8 cellular contexts compared by ENCODE assay signal in the genomic region with DNA sequence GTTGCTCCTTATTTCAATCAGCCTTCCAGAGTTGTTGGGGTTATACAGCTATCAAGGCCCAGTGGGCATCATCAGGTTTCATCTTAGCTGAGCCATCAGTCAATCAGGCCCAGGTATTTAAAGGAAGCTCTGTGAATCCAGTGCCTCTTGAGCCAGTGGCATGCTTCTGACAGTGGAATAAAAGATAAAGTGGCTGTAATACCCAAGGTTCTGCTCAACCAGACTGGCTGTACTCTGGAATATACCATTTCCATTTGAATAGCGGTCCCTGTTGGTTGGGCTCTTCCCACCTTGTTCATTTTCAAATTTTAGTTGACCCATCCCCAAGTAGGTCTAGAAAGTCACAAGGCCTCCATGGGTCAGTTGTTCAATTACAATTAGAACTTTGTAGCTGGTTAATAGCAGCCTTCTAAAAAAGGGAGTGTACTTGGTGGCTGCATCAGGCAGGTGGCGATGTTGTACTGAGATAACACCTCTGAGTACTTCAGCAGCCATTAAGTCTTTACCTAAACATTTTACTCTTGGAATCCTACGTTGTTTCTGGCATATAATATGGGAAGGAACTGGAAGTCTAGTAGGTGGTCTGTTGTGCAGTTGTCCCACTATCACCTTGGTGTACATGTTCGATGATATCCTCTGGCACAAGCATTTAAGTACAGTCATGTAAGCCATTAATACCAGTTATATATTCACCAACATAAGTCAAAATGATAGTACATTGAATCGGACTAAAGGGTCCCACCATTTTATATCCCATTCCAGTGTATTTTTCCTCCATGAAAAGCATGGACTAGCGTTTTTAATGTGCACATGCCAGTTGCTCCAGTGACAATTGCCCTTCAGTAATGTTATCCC.
DNase-seq lines count a peak whose midpoint lies in the region; ATAC-seq and TF ChIP-seq lines count a peak whose summit lies in the region.

No MANE protein-coding gene starts in this region.

- 57 to 59% (median 58%) methylated on average over 6 of the region's 6 CpGs for WGBS in psoas muscle, 3 donors

- no peak overlapping the region for H3K27ac Mint-ChIP-seq in CD8-positive, alpha-beta memory T cell

- intact Hi-C loops in psoas muscle (cut with DNase I): no loop called here

- ATAC-seq in psoas muscle: peak in 1 of 4 donors; percentile 45
- no peak for ATAC-seq in GM18519 (IDR thresholded peaks at IDR 0.05; ENCODE audit: low FRiP score, unreplicated experiment)

- peaks cover 10 to 15% (median 13%) of the 10 kb centered on the region in 5 donors for H3K9me3 Mint-ChIP-seq in CD8-positive, alpha-beta memory T cell

- POLR2A ChIA-PET in CD8-positive, alpha-beta memory T cell (lab: Charles Lee): no interaction called here

- H3K27me3 Mint-ChIP-seq in CD8-positive, alpha-beta memory T cell: no peaks in the 10 kb centered on the region

- no peaks in the 10 kb centered on the region for H3K4me1 ChIP-seq in CD8-positive, alpha-beta memory T cell (ENCODE audit: insufficient read depth, low read length)
- no peaks in the 10 kb centered on the region for H3K4me1 ChIP-seq in psoas muscle

- TF ChIP-seq CTCF in fibroblast of the aortic adventitia (IDR thresholded peaks at IDR 0.05; ENCODE audit: insufficient read depth, low read length) (peak; percentile 68), psoas muscle (IDR thresholded peaks at IDR 0.05) (peak; percentile 48)

- H3K9me3 ChIP-seq in CD8-positive, alpha-beta memory T cell (ENCODE audit: low read length): no peaks in the 10 kb centered on the region
- H3K9me3 ChIP-seq in psoas muscle: no peaks in the 10 kb centered on the region

- H3K4me1 Mint-ChIP-seq in CD8-positive, alpha-beta memory T cell: peaks cover 0 to 4% (median 3%) of the 10 kb centered on the region in 3 donors

- no peaks in the 10 kb centered on the region for H3K27me3 ChIP-seq in CD8-positive, alpha-beta memory T cell (ENCODE audit: insufficient read depth, low read length, poor library complexity, severe bottlenecking)
- no peaks in the 10 kb centered on the region for H3K27me3 ChIP-seq in H7 (ENCODE audit: control insufficient read depth, insufficient read depth, low read length)
- no peaks in the 10 kb centered on the region for H3K27me3 ChIP-seq in psoas muscle (ENCODE audit: insufficient read depth in 3 of 3, low read length in 2 of 3)

- CTCF ChIA-PET in CD8-positive, alpha-beta memory T cell (lab: Charles Lee): interaction anchor here (0.8 to 2.0 kb wide), 5 partner anchors 251 to 438 kb away, joined by 3 to 6 read pairs (median 3); no protein-coding TSS in a partner anchor

- H3K36me3 ChIP-seq in CD8-positive, alpha-beta memory T cell (ENCODE audit: insufficient read depth, low read length): no peaks in the 10 kb centered on the region
- H3K36me3 ChIP-seq in H7 (replicated peaks; ENCODE audit: control insufficient read depth, insufficient read depth, low read length) (no peaks in the 10 kb centered on the region), psoas muscle (ENCODE audit: insufficient read depth in 1 of 2, low read depth in 1 of 2) (no peaks in the 10 kb centered on the region)

- DNase-seq in CD8-positive, alpha-beta memory T cell: peak; percentile 9 to 51 (median 16)
- DNase-seq in H7: peak; percentile 51
- DNase-seq in NCI-H510A treated with DMSO at 0.1 percent for 48 hours (lab: John Stamatoyannopoulos, UW): peak; percentile 72
- peak; percentile 4 to 8 for DNase-seq in activated CD4-positive, alpha-beta T cell treated with anti-CD3 and anti-CD28 coated beads, Interleukin-2, amount 50 U/mL, for 4 hours
- DNase-seq in fibroblast of the aortic adventitia (ENCODE audit: low read depth): peak; percentile 70
- no peak for DNase-seq in psoas muscle
- no peak for DNase-seq in activated CD4-positive, CD25-positive, alpha-beta regulatory T cell treated with anti-CD3 and anti-CD28 coated beads, Interleukin-2, amount 50 U/mL, for 72 hours

- H3K4me3 Mint-ChIP-seq in CD8-positive, alpha-beta memory T cell: no peak overlapping the region

- H3K27ac ChIP-seq in CD8-positive, alpha-beta memory T cell (ENCODE audit: low read depth, low read length): no peak overlapping the region
- H3K27ac ChIP-seq in psoas muscle: no peak overlapping the region

- peaks cover 2 to 14% (median 6%) of the 10 kb centered on the region in 3 donors for H3K36me3 Mint-ChIP-seq in CD8-positive, alpha-beta memory T cell

- no peak overlapping the region for H3K4me3 ChIP-seq in CD8-positive, alpha-beta memory T cell (ENCODE audit: low read length)
- no peak overlapping the region for H3K4me3 ChIP-seq in H7 (ENCODE audit: insufficient read depth, low read depth, low read length)
- H3K4me3 ChIP-seq in fibroblast of the aortic adventitia (ENCODE audit: low read depth, low read length): no peak overlapping the region
- H3K4me3 ChIP-seq in psoas muscle: no peak overlapping the region

Comparison
In these comparisons a context has a peak if more than half of its experiments do, and no peak if none do; other contexts are left out.
1. DNase-seq: peak in CD8-positive, alpha-beta memory T cell (5 of 5), H7 (single experiment), NCI-H510A treated with DMSO at 0.1 percent for 48 hours (single experiment), activated CD4-positive, alpha-beta T cell treated with anti-CD3 and anti-CD28 coated beads, Interleukin-2, amount 50 U/mL, for 4 hours (2 of 2) and fibroblast of the aortic adventitia (single experiment); none in psoas muscle (0 of 2) and activated CD4-positive, CD25-positive, alpha-beta regulatory T cell treated with anti-CD3 and anti-CD28 coated beads, Interleukin-2, amount 50 U/mL, for 72 hours (single experiment).